ENCODE assay signal across 26 cellular contexts in the genomic region with DNA sequence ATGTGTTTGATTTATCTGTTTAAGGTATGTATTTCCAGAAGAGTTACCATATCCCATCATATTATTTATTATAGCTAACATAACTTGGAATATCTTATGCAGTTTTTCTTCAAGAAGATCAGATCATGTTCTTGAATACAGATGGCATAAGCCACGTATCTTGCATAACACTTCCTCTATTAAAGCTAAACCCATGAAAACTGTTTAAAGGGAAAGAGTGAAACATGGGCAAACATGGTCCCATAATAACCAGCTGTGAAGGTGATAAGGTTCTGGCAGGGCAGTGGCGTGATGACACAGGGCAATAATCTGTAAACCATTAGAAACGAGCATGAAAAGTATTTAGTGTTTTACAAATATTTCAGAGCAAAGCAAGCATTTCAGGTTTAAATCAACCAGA. TPM values are rescaled to one million over a fixed set of nuclear protein-coding genes. Genes with fewer than 3 reads are reported as not detected.
DNase-seq lines count a peak whose midpoint lies in the region; ATAC-seq and TF ChIP-seq lines count a peak whose summit lies in the region.
"Had no signal": no experiment of that assay in that cellular context is flagged by ENCODE, and none has a peak within 500 bp of the region (broad histone marks: within the 10 kb centered on the region; RNA-seq: fewer than 3 reads in every experiment).

No MANE protein-coding gene starts in this region.

- peak; percentile 9 to 40 for DNase-seq in Kasumi-1 (lab: John Stamatoyannopoulos, UW)
- DNase-seq in SK-N-MC (ENCODE audit: low read depth, low spot score), result peak; percentile 65
- peak; percentile 8 for DNase-seq in fibroblast of the aortic adventitia (ENCODE audit: low read depth)
- peak; percentile 7 for DNase-seq in stromal cell of bone marrow (ENCODE audit: low read depth)
- DNase-seq in GM19240 (ENCODE audit: insufficient read length, low spot score), result no peak
- DNase-seq: activated CD4-positive, CD25-positive, alpha-beta regulatory T cell; activated CD8-positive, alpha-beta memory T cell treated with anti-CD3 and anti-CD28 coated beads, Interleukin-2, amount 10 ng/mL, durations not matched to agents 7 days and 5 days; activated naive CD4-positive, alpha-beta T cell; activated T-cell treated with anti-CD3 and anti-CD28 coated beads, Interleukin-2, amount 50 U/mL, for 72 hours; DMS79 treated with DMSO at 0.1 percent for 48 hours; GF-D8; head of caudate nucleus; kidney glomerular epithelial cell; lower lobe of right lung; NCI-H1105 treated with DMSO at 0.1 percent for 48 hours; NCI-H2029 treated with DMSO at 0.1 percent for 48 hours; NCI-H345; ovary; PC-3; retina; stimulated activated CD4-positive, alpha-beta T cell treated with anti-CD3 and anti-CD28 coated beads, Interleukin-2, amount 100 ng/mL, for 24 hours; upper lobe of right lung had no signal

- peak overlapping the region; percentile 81 for H3K27ac ChIP-seq in SK-N-MC
- H3K27ac ChIP-seq: lower lobe of right lung, ovary, upper lobe of right lung had no signal

- no peaks in the 10 kb centered on the region for H3K36me3 ChIP-seq in SK-N-MC (ENCODE audit: insufficient read depth, low read length)
- H3K36me3 ChIP-seq: lower lobe of right lung, ovary, upper lobe of right lung had no signal

- ATAC-seq in GM21447 (IDR thresholded peaks at IDR 0.05; ENCODE audit: unreplicated experiment) (no peak), GM18520 (IDR thresholded peaks at IDR 0.05; ENCODE audit: unreplicated experiment) (no peak)
- ATAC-seq: activated CD8-positive, alpha-beta memory T cell treated with anti-CD3 and anti-CD28 coated beads, Interleukin-2, amount 10 ng/mL, durations not matched to agents 7 days and 5 days; activated T-cell treated with anti-CD3 and anti-CD28 coated beads, Interleukin-2, amount 50 U/mL, for 72 hours; HepG2; lower lobe of right lung; PC-3; Right ventricle myocardium inferior; upper lobe of right lung had no signal

- no peaks in the 10 kb centered on the region for H3K9me3 ChIP-seq in SK-N-MC (ENCODE audit: low read depth, low read length)
- H3K9me3 ChIP-seq: lower lobe of right lung, ovary, upper lobe of right lung had no signal

- peak overlapping the region; percentile 21 for H3K9ac ChIP-seq in SK-N-MC (ENCODE audit: insufficient read length)

- peak overlapping the region; percentile 73 for H3K4me3 ChIP-seq in SK-N-MC
- no peak overlapping the region for H3K4me3 ChIP-seq in fibroblast of the aortic adventitia (ENCODE audit: low read depth, low read length)
- H3K4me3 ChIP-seq: lower lobe of right lung, ovary, upper lobe of right lung had no signal

- TF ChIP-seq CTCF in fibroblast of the aortic adventitia (IDR thresholded peaks at IDR 0.05; ENCODE audit: insufficient read depth, low read length), result no peak

RNA-seq across cellular contexts. Expression of a gene that starts 34.2 kb away (rescaled TPM):
- 2.1 and 33.1 TPM in 2 replicates for total RNA-seq in fibroblast of the aortic adventitia (ENCODE audit: low replicate concordance)
- total RNA-seq: activated CD8-positive, alpha-beta memory T cell treated with anti-CD3 and anti-CD28 coated beads, Interleukin-2, amount 10 ng/mL, durations not matched to agents 7 days and 5 days; HepG2 had no signal
